1 cellular context compared by ENCODE assay signal in genomic region chr12:82682851-82683261, GRCh38.
TF ChIP-seq lines count a peak whose summit lies in the region.

No MANE protein-coding gene starts in this region.

TF ChIP-seq in K562, 482 proteins besides CTCF, POLR2A, EP300 and RAD21 (continued from another document):
- TF ChIP-seq, protein P1, sequence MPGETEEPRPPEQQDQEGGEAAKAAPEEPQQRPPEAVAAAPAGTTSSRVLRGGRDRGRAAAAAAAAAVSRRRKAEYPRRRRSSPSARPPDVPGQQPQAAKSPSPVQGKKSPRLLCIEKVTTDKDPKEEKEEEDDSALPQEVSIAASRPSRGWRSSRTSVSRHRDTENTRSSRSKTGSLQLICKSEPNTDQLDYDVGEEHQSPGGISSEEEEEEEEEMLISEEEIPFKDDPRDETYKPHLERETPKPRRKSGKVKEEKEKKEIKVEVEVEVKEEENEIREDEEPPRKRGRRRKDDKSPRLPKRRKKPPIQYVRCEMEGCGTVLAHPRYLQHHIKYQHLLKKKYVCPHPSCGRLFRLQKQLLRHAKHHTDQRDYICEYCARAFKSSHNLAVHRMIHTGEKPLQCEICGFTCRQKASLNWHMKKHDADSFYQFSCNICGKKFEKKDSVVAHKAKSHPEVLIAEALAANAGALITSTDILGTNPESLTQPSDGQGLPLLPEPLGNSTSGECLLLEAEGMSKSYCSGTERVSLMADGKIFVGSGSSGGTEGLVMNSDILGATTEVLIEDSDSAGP (CRISPR knock-in tag; IDR thresholded peaks at IDR 0.05): no peak
- no peak for TF ChIP-seq MYC (IDR thresholded peaks at IDR 0.05; ENCODE audit: low read depth, low read length)
- no peak for TF ChIP-seq MYC (CRISPR knock-in tag; IDR thresholded peaks at IDR 0.05; ENCODE audit: borderline replicate concordance, low read depth)
